37 cellular contexts compared by ENCODE assay signal in genomic region chr2:27422958-27423357, GRCh38. TPM values are rescaled to one million over a fixed set of nuclear protein-coding genes. Genes with fewer than 3 reads are reported as not detected.
"Had no signal": no experiment of that assay in that cellular context is flagged by ENCODE, and none has a peak within 500 bp of the region (broad histone marks: within the 10 kb centered on the region; RNA-seq: fewer than 3 reads in every experiment).

No MANE protein-coding gene starts in this region.

- DNase-seq: Karpas-422, Kasumi-1, MG63, MM.1S, MV-4-11, NCI-H1048, NCI-H1092, NCI-H1092 treated with DMSO at 0.1 percent for 48 hours, NCI-H1105, NCI-H1105 treated with DMSO at 0.1 percent for 48 hours, NCI-H1417, NCI-H1417 treated with DMSO at 0.1 percent for 48 hours, NCI-H1436, NCI-H1436 treated with DMSO at 0.1 percent for 48 hours, NCI-H146, NCI-H1694, NCI-H1694 treated with DMSO at 0.1 percent for 48 hours, NCI-H187, NCI-H187 treated with DMSO at 0.1 percent for 48 hours, NCI-H1930, NCI-H2029, NCI-H2029 treated with DMSO at 0.1 percent for 48 hours, NCI-H2081, NCI-H2081 treated with DMSO at 0.1 percent for 48 hours, NCI-H2107, NCI-H2171, NCI-H2171 treated with DMSO at 0.1 percent for 48 hours, NCI-H2227 treated with DMSO at 0.1 percent for 48 hours, NCI-H226, NCI-H345, NCI-H446, NCI-H446 treated with DMSO at 0.1 percent for 48 hours, NCI-H510A, NCI-H510A treated with DMSO at 0.1 percent for 48 hours, NCI-H524, NCI-H524 treated with DMSO at 0.1 percent for 48 hours had no signal

- H3K36me3 ChIP-seq: MG63 had no signal

- H3K4me3 ChIP-seq: MG63 had no signal

- H3K9me3 ChIP-seq: MG63 had no signal

- H3K27me3 ChIP-seq: MG63 had no signal

RNA-seq across cellular contexts. Expression of gene KRTCAP3, which starts 19.2 kb away (rescaled TPM):
- total RNA-seq: M059J had no signal
